10 cellular contexts compared by ENCODE assay signal in the genomic region with DNA sequence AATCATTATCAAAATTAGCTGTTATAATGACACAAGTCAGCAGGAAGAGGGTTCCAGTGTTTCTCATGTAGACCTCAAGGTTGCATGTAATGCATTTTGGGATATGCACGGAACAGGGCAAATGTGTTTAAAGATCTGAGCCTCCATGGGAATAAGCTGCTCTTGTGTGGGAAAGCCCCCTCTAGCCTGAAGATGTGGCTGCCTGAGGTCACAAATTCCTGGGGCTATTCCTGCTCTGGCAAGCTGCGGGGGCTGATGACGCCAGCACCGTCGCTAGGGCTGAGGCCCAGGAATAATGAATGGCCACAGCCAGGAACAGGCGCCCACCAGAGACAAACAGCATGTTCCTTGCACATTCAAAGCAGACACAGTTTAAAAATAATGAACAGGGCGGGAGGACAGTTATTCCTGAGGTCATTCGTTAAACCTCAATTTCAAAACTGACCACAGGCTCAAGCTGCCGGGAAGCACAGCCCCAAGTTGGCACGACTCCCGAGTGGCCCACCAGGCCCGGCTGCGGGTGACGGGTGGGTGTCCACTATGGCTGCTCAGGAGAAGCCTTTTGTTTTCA. TPM values are rescaled to one million over a fixed set of nuclear protein-coding genes. Genes with fewer than 3 reads are reported as not detected.
DNase-seq lines count a peak whose midpoint lies in the region; ATAC-seq and TF ChIP-seq lines count a peak whose summit lies in the region.
"Had no signal": no experiment of that assay in that cellular context is flagged by ENCODE, and none has a peak within 500 bp of the region (broad histone marks: within the 10 kb centered on the region; RNA-seq: fewer than 3 reads in every experiment).

No MANE protein-coding gene starts in this region.

- peak overlapping the region; percentile 89 for H3K27ac Mint-ChIP-seq in chondrocyte (ENCODE audit: unreplicated experiment)
- H3K27ac Mint-ChIP-seq in stimulated activated naive B cell treated with anti-CD40 and anti-IgM and Interleukin-4, amounts not matched to agents 10 μg/mL and 1 μg/mL and 100 μg/mL, for 72 hours = no peak overlapping the region
- H3K27ac Mint-ChIP-seq: memory B cell had no signal

- peaks cover 74% of the 10 kb centered on the region for H3K4me1 Mint-ChIP-seq in chondrocyte (ENCODE audit: low read depth)
- peaks cover 0 to 7% of the 10 kb centered on the region in 2 donors for H3K4me1 Mint-ChIP-seq in stimulated activated naive B cell treated with anti-CD40 and anti-IgM and Interleukin-4, amounts not matched to agents 10 μg/mL and 1 μg/mL and 100 μg/mL, for 72 hours

- ATAC-seq in stimulated activated naive B cell treated with anti-CD40 and anti-IgM and Interleukin-4, amounts not matched to agents 10 μg/mL and 1 μg/mL and 100 μg/mL, for 72 hours (replicated peaks) = no peak

- H3K27ac ChIP-seq in spleen = peak overlapping the region in 6 of 8 donors; percentile 58 to 80 (median 70)

- DNase-seq in GM04504 (ENCODE audit: low read depth) = peak; percentile 48
- no peak for DNase-seq in chondrocyte (ENCODE audit: low spot score)
- peak; percentile 52 for DNase-seq in left kidney (ENCODE audit: low read depth, low spot score)
- peak; percentile 73 for DNase-seq in spleen
- DNase-seq in DMS 273 treated with DMSO at 0.1 percent for 48 hours (lab: John Stamatoyannopoulos, UW) = no peak
- no peak for DNase-seq in SK-N-DZ (ENCODE audit: low spot score)
- DNase-seq in MG63 = no peak
- DNase-seq in stimulated activated naive B cell treated with anti-CD40 and anti-IgM and Interleukin-4, amounts not matched to agents 10 μg/mL and 1 μg/mL and 100 μg/mL, for 72 hours = no peak
- DNase-seq: MM.1S had no signal

- H3K9me3 Mint-ChIP-seq in chondrocyte (ENCODE audit: low read depth) = no peaks in the 10 kb centered on the region
- no peaks in the 10 kb centered on the region for H3K9me3 Mint-ChIP-seq in stimulated activated naive B cell treated with anti-CD40 and anti-IgM and Interleukin-4, amounts not matched to agents 10 μg/mL and 1 μg/mL and 100 μg/mL, for 72 hours
- H3K9me3 Mint-ChIP-seq: memory B cell had no signal

- peaks cover 3 to 99% (median 44%) of the 10 kb centered on the region in 6 donors for H3K4me1 ChIP-seq in spleen

- no peak for TF ChIP-seq CTCF in chondrocyte (IDR thresholded peaks at IDR 0.05)
- TF ChIP-seq CTCF in spleen (IDR thresholded peaks at IDR 0.05 in 8 of 11, conservative IDR thresholded peaks at IDR 0.05 in 3 of 11) = no peak

- H3K27me3 ChIP-seq in spleen (replicated peaks in 1 of 7) (no peaks in the 10 kb centered on the region), MG63 (no peaks in the 10 kb centered on the region)

- no peak overlapping the region for H3K4me3 Mint-ChIP-seq in chondrocyte (ENCODE audit: unreplicated experiment)
- H3K4me3 Mint-ChIP-seq in stimulated activated naive B cell treated with anti-CD40 and anti-IgM and Interleukin-4, amounts not matched to agents 10 μg/mL and 1 μg/mL and 100 μg/mL, for 72 hours = no peak overlapping the region
- H3K4me3 Mint-ChIP-seq: memory B cell had no signal

- peak overlapping the region in 1 of 8 donors; percentile 17 for H3K4me3 ChIP-seq in spleen
- no peak overlapping the region for H3K4me3 ChIP-seq in MG63

- intact Hi-C loops in spleen (cut with DNase I; ENCODE audit: low total_unique reads) = no loop called here

- H3K36me3 ChIP-seq in spleen = peaks cover 0 to 22% (median 0%) of the 10 kb centered on the region in 6 donors
- no peaks in the 10 kb centered on the region for H3K36me3 ChIP-seq in MG63

- H3K9me3 ChIP-seq in spleen (no peaks in the 10 kb centered on the region), MG63 (no peaks in the 10 kb centered on the region)

- 39 to 73% (median 54%) methylated on average over 14 of the region's 14 CpGs for WGBS in spleen, 5 donors

- H3K36me3 Mint-ChIP-seq in chondrocyte (ENCODE audit: low read depth) = peaks cover 1% of the 10 kb centered on the region
- no peaks in the 10 kb centered on the region for H3K36me3 Mint-ChIP-seq in stimulated activated naive B cell treated with anti-CD40 and anti-IgM and Interleukin-4, amounts not matched to agents 10 μg/mL and 1 μg/mL and 100 μg/mL, for 72 hours
- H3K36me3 Mint-ChIP-seq: memory B cell had no signal

- no peaks in the 10 kb centered on the region for H3K27me3 Mint-ChIP-seq in chondrocyte (ENCODE audit: low read depth)
- peaks cover 3 to 5% of the 10 kb centered on the region in 2 donors for H3K27me3 Mint-ChIP-seq in stimulated activated naive B cell treated with anti-CD40 and anti-IgM and Interleukin-4, amounts not matched to agents 10 μg/mL and 1 μg/mL and 100 μg/mL, for 72 hours

- no peak for TF ChIP-seq POLR2A in spleen (IDR thresholded peaks at IDR 0.05)

RNA-seq across cellular contexts. Expression of a gene that starts 11.7 kb away (rescaled TPM):
- total RNA-seq in chondrocyte (43.9 to 78.9 TPM (median 47.6 TPM) in 3 replicates), spleen (10 to 100 TPM; 37.2 to 91.2 (median 73.3) TPM)
- 10 to 100 TPM in 2 of 3 donors, 1 to 10 TPM in 1; 5.1 to 21.6 (median 10.7) TPM for polyA plus RNA-seq in spleen
- 8.8 and 13.4 TPM in 2 replicates for polyA plus RNA-seq in SK-N-DZ (2014; cell fraction: cytosol; rRNA removed)
- 54.1 and 79.0 TPM in 2 replicates for polyA plus RNA-seq in SK-N-DZ (2014; cell fraction: nucleus; rRNA removed)
- 9.9 and 11.0 TPM in 2 replicates for total RNA-seq in MG63 (2014; rRNA removed; shearing (Covaris generic); ENCODE audit: low replicate concordance)

Comparison
In these comparisons a context has a peak if more than half of its experiments do, and no peak if none do; other contexts are left out.
1. DNase-seq: peak in GM04504 (single experiment), left kidney (single experiment) and spleen (single experiment); none in chondrocyte (single experiment), DMS 273 treated with DMSO at 0.1 percent for 48 hours (single experiment), SK-N-DZ (single experiment), MG63 (single experiment) and stimulated activated naive B cell treated with anti-CD40 and anti-IgM and Interleukin-4, amounts not matched to agents 10 μg/mL and 1 μg/mL and 100 μg/mL, for 72 hours (single experiment).